In genomic region chr11:1071571-1072115, GRCh38 we compare ENCODE assay signal across 28 cellular contexts. TPM values are rescaled to one million over a fixed set of nuclear protein-coding genes. Genes with fewer than 3 reads are reported as not detected.
DNase-seq lines count a peak whose midpoint lies in the region; ATAC-seq and TF ChIP-seq lines count a peak whose summit lies in the region.
"Had no signal": no experiment of that assay in that cellular context is flagged by ENCODE, and none has a peak within 500 bp of the region (broad histone marks: within the 10 kb centered on the region; RNA-seq: fewer than 3 reads in every experiment).

No MANE protein-coding gene starts in this region.

- H3K9me2 ChIP-seq in HCT116 (ENCODE audit: insufficient read depth) = no peaks in the 10 kb centered on the region
- H3K9me2 ChIP-seq: SK-N-SH had no signal

- H3K4me1 ChIP-seq in HCT116 (ENCODE audit: control insufficient read depth in 1 of 2, insufficient read depth in 2 of 2, low read length in 2 of 2) (peaks cover 19 to 33% of the 10 kb centered on the region in 2 experiments), endodermal cell (ENCODE audit: control insufficient read depth, insufficient read depth, low read length) (no peaks in the 10 kb centered on the region), osteoblast (ENCODE audit: insufficient read depth, low read length) (peaks cover 3% of the 10 kb centered on the region)
- H3K4me1 ChIP-seq: HAP-1 had no signal

- H3K9ac ChIP-seq in HCT116 (ENCODE audit: low read length) (no peak overlapping the region), endodermal cell (ENCODE audit: extremely low read depth, low read length, poor library complexity, severe bottlenecking) (no peak overlapping the region)
- H3K9ac ChIP-seq: KMS-11, SK-N-SH had no signal

- no peak overlapping the region for H3K4me3 ChIP-seq in HCT116 (replicated peaks in 1 of 2; ENCODE audit: low read depth in 1 of 2, low read length in 2 of 2)
- no peak overlapping the region for H3K4me3 ChIP-seq in endodermal cell (ENCODE audit: low read length)
- no peak overlapping the region for H3K4me3 ChIP-seq in osteoblast (ENCODE audit: insufficient read depth, low read length)
- no peak overlapping the region for H3K4me3 ChIP-seq in foreskin fibroblast (ENCODE audit: low read depth in 1 of 2, low read length in 2 of 2)
- H3K4me3 ChIP-seq: HAP-1, heart left ventricle, smooth muscle cell had no signal

- no peaks in the 10 kb centered on the region for H4K20me1 ChIP-seq in HCT116 (ENCODE audit: insufficient read depth)
- no peaks in the 10 kb centered on the region for H4K20me1 ChIP-seq in osteoblast (ENCODE audit: insufficient read depth, low read length)

- POLR2A ChIA-PET in HCT116 (lab: Charles Lee) = no interaction called here

- TF ChIP-seq POLR2A in HCT116 (IDR thresholded peaks at IDR 0.05; ENCODE audit: borderline replicate concordance, extremely low read depth, insufficient read depth, insufficient read length) = no peak

- H3K4me1 Mint-ChIP-seq in Calu3 (ENCODE audit: low read depth, unreplicated experiment) = peaks cover 14% of the 10 kb centered on the region
- no peaks in the 10 kb centered on the region for H3K4me1 Mint-ChIP-seq in endodermal cell
- H3K4me1 Mint-ChIP-seq: CD8-positive, alpha-beta memory T cell; central memory CD8-positive, alpha-beta T cell had no signal

- H3K79me2 ChIP-seq in HCT116 (ENCODE audit: insufficient read depth, low read length) (no peaks in the 10 kb centered on the region), osteoblast (ENCODE audit: insufficient read depth, low read length) (no peaks in the 10 kb centered on the region)

- no peaks in the 10 kb centered on the region for H3K9me3 Mint-ChIP-seq in Calu3 (ENCODE audit: low read depth, unreplicated experiment)
- H3K9me3 Mint-ChIP-seq in endodermal cell = no peaks in the 10 kb centered on the region
- H3K9me3 Mint-ChIP-seq: activated naive CD4-positive, alpha-beta T cell treated with anti-CD3 and anti-CD28 coated beads for 36 hours; activated T-cell treated with anti-CD3 and anti-CD28 coated beads, Interleukin-2, amount 50 U/mL, for 24 hours; CD8-positive, alpha-beta memory T cell; central memory CD8-positive, alpha-beta T cell had no signal

- DNase-seq in Calu3 (no peak), HCT116 (ENCODE audit: low read depth, low spot score) (no peak), endodermal cell (no peak), osteoblast (ENCODE audit: insufficient read length, low spot score, missing footprints) (peak; percentile 77), foreskin fibroblast (no peak), NCI-H774 (lab: John Stamatoyannopoulos, UW) (no peak)
- DNase-seq: activated CD4-positive, alpha-beta T cell treated with anti-CD3 and anti-CD28 coated beads, Interleukin-2, amount 50 U/mL, for 48 hours; activated naive CD4-positive, alpha-beta T cell treated with anti-CD3 and anti-CD28 coated beads for 36 hours; activated T-cell treated with anti-CD3 and anti-CD28 coated beads, Interleukin-2, amount 50 U/mL, for 24 hours; DMS79; NCI-H1694 treated with DMSO at 0.1 percent for 48 hours; NK-92 treated with Interleukin-12 subunit alpha and Interleukin-12 subunit beta, amount 100 ng/mL, for 24 hours; SK-N-SH; stimulated activated CD4-positive, alpha-beta T cell treated with anti-CD3 and anti-CD28 coated beads, Interleukin-2, amount 100 ng/mL, for 48 hours; stimulated activated naive CD4-positive, alpha-beta T cell treated with Interleukin-2 at 50 U/mL for 16 hours had no signal

- H3K4me3 Mint-ChIP-seq in Calu3 (ENCODE audit: low read depth, unreplicated experiment) (no peak overlapping the region), endodermal cell (no peak overlapping the region)
- H3K4me3 Mint-ChIP-seq: activated naive CD4-positive, alpha-beta T cell treated with anti-CD3 and anti-CD28 coated beads for 36 hours; activated T-cell treated with anti-CD3 and anti-CD28 coated beads, Interleukin-2, amount 50 U/mL, for 24 hours; central memory CD8-positive, alpha-beta T cell had no signal

- H2AFZ ChIP-seq in HCT116 (ENCODE audit: low read depth, low read length, poor library complexity, severe bottlenecking) = no peak overlapping the region
- H2AFZ ChIP-seq in osteoblast (ENCODE audit: low read length) = no peak overlapping the region

- ATAC-seq in HCT116 (peak; percentile 25; the same call in 1 of the 2 replicates), GM19463 (IDR thresholded peaks at IDR 0.05; ENCODE audit: unreplicated experiment) (no peak)

- H3K9me3 ChIP-seq in HCT116 (ENCODE audit: control insufficient read depth in 1 of 2, insufficient read depth in 1 of 2, low read depth in 1 of 2, low read length in 2 of 2) (no peaks in the 10 kb centered on the region), endodermal cell (ENCODE audit: control insufficient read depth, low read length) (no peaks in the 10 kb centered on the region), osteoblast (ENCODE audit: low read depth, low read length) (no peaks in the 10 kb centered on the region)
- H3K9me3 ChIP-seq: HAP-1, heart left ventricle, SK-N-SH had no signal

- BruUV-seq in Calu3 (replicated peaks; lab: Mats Ljungman, UMichigan) (no TSS peak), HCT116 (replicated peaks; lab: Mats Ljungman, UMichigan) (no TSS peak)

- H3K27me3 ChIP-seq in HCT116 (ENCODE audit: insufficient read depth, low read length) (no peaks in the 10 kb centered on the region), endodermal cell (ENCODE audit: control insufficient read depth, insufficient read depth, low read length, poor library complexity, severe bottlenecking) (peaks cover 16% of the 10 kb centered on the region), osteoblast (ENCODE audit: insufficient read depth, low read length) (peaks cover 15% of the 10 kb centered on the region)

- no peaks in the 10 kb centered on the region for H3K27me3 Mint-ChIP-seq in Calu3 (ENCODE audit: unreplicated experiment)
- H3K27me3 Mint-ChIP-seq in endodermal cell (ENCODE audit: insufficient read depth) = peaks cover 5% of the 10 kb centered on the region
- H3K27me3 Mint-ChIP-seq: activated T-cell treated with anti-CD3 and anti-CD28 coated beads, Interleukin-2, amount 50 U/mL, for 24 hours had no signal

- RAD21 ChIA-PET in HCT116 (lab: Charles Lee; ENCODE audit: low non-redundant PET in 1 of 2, low total read pairs in 2 of 2, uncharacterized antibody in 2 of 2, unreplicated experiment in 2 of 2) = no interaction called here

- TF ChIP-seq CTCF in Calu3 (IDR thresholded peaks at IDR 0.05; ENCODE audit: unreplicated experiment) (no peak), HCT116 (IDR thresholded peaks at IDR 0.05 in 2 of 3, conservative IDR thresholded peaks at IDR 0.05 in 1 of 3; ENCODE audit: borderline replicate concordance in 1 of 3, insufficient read depth in 1 of 3, low read depth in 2 of 3, low read length in 2 of 3) (no peak), endodermal cell (conservative IDR thresholded peaks at IDR 0.05) (peak; percentile 23), osteoblast (IDR thresholded peaks at IDR 0.05; ENCODE audit: extremely low read depth, low read depth, low read length) (no peak), foreskin fibroblast (IDR thresholded peaks at IDR 0.05; ENCODE audit: low read depth, low read length) (no peak)

- CTCF ChIA-PET in Calu3 (lab: Charles Lee) = interaction anchor here (0.7 kb wide), 1 partner anchor 30 kb away, joined by 5 read pairs; no protein-coding TSS in a partner anchor
- CTCF ChIA-PET in HCT116 (lab: Charles Lee) = no interaction called here

- peak overlapping the region; percentile 63 for H3K27ac Mint-ChIP-seq in Calu3 (ENCODE audit: unreplicated experiment)
- no peak overlapping the region for H3K27ac Mint-ChIP-seq in endodermal cell
- H3K27ac Mint-ChIP-seq: activated naive CD4-positive, alpha-beta T cell treated with anti-CD3 and anti-CD28 coated beads for 36 hours; activated T-cell treated with anti-CD3 and anti-CD28 coated beads, Interleukin-2, amount 50 U/mL, for 24 hours; CD8-positive, alpha-beta memory T cell had no signal

- H3K36me3 ChIP-seq in HCT116 (ENCODE audit: control insufficient read depth in 1 of 2, insufficient read depth in 2 of 2, low read length in 2 of 2) = no peaks in the 10 kb centered on the region
- no peaks in the 10 kb centered on the region for H3K36me3 ChIP-seq in endodermal cell (ENCODE audit: control insufficient read depth, insufficient read depth, low read length)
- H3K36me3 ChIP-seq in osteoblast (ENCODE audit: insufficient read depth, low read length) = no peaks in the 10 kb centered on the region
- H3K36me3 ChIP-seq: HAP-1, heart left ventricle had no signal

- WGBS in endodermal cell (ENCODE audit: insufficient coverage in 1 of 2, insufficient read length in 1 of 2), 2 experiments = 89 to 92% methylated on average over 20 to 21 of the region's 21 CpGs

- H3K27ac ChIP-seq in HCT116 (ENCODE audit: low read depth, low read length) (no peak overlapping the region), endodermal cell (ENCODE audit: low read depth, low read length) (no peak overlapping the region), osteoblast (ENCODE audit: low read depth, low read length) (no peak overlapping the region)
- H3K27ac ChIP-seq: epithelial cell of prostate, KMS-11, VCaP had no signal

- H3K36me3 Mint-ChIP-seq in Calu3 (ENCODE audit: insufficient read depth, unreplicated experiment) = peaks cover 9% of the 10 kb centered on the region
- no peaks in the 10 kb centered on the region for H3K36me3 Mint-ChIP-seq in endodermal cell (ENCODE audit: low read depth)
- H3K36me3 Mint-ChIP-seq: CD8-positive, alpha-beta memory T cell had no signal

- TF ChIP-seq RAD21 in HCT116 (IDR thresholded peaks at IDR 0.05; ENCODE audit: low read depth) = no peak

- peak overlapping the region; percentile 52 for H3K4me2 ChIP-seq in HCT116 (ENCODE audit: low read length)
- no peak overlapping the region for H3K4me2 ChIP-seq in osteoblast (ENCODE audit: insufficient read depth, low read length)
- H3K4me2 ChIP-seq: KMS-11, SK-N-SH, smooth muscle cell had no signal

- intact Hi-C loops in Calu3 (cut with micrococcal nuclease; ENCODE audit: unreplicated experiment) (no loop called here), HCT116 (cut with micrococcal nuclease) (no loop called here)

RNA-seq across cellular contexts. Expression of gene MUC2, which starts 3.0 kb away (rescaled TPM):
- total RNA-seq in Calu3 (2022) (0.05 TPM in 1 of 2 replicates, not detected in the other), HCT116 (2021; ENCODE audit: unreplicated experiment) (0.47 TPM), endodermal cell (not detected), osteoblast (not detected in 2 replicates)
- 0.09 and 0.25 TPM in 2 replicates for polyA plus RNA-seq in HCT116 (2012)
- polyA plus RNA-seq in endodermal cell (2013, experiment 1 of 2) = not detected
- polyA plus RNA-seq in endodermal cell (2013, experiment 2 of 2) = not detected
- total RNA-seq: activated naive CD4-positive, alpha-beta T cell treated with anti-CD3 and anti-CD28 coated beads for 36 hours; astrocyte; CD8-positive, alpha-beta memory T cell; mononuclear cell; smooth muscle cell; T-helper 2 cell treated with Interferon-gamma antibody and Interleukin-4, amounts not matched to agents 100 ng/mL and 5 ng/mL, for 36 hours had no signal
- polyA plus RNA-seq: CD8-positive, alpha-beta memory T cell; neural cell; SK-N-SH; smooth muscle cell had no signal

RNA-seq across cellular contexts. Expression of gene MUC6, which starts 35.1 kb away (rescaled TPM):
- total RNA-seq in Calu3 (2022) (0.73 and 4.6 TPM in 2 replicates), HCT116 (2021; ENCODE audit: unreplicated experiment) (0.02 TPM), endodermal cell (under 1 TPM; 0.26 to 0.40 TPM), osteoblast (not detected in 2 replicates)
- 0.21 and 0.36 TPM in 2 replicates for polyA plus RNA-seq in HCT116 (2012)
- 0.04 TPM for polyA plus RNA-seq in endodermal cell (2013, experiment 1 of 2)
- polyA plus RNA-seq in endodermal cell (2013, experiment 2 of 2) = not detected
- total RNA-seq: activated naive CD4-positive, alpha-beta T cell treated with anti-CD3 and anti-CD28 coated beads for 36 hours; astrocyte; CD8-positive, alpha-beta memory T cell; heart left ventricle; smooth muscle cell; T-helper 2 cell treated with Interferon-gamma antibody and Interleukin-4, amounts not matched to agents 100 ng/mL and 5 ng/mL, for 36 hours had no signal
- polyA plus RNA-seq: CD8-positive, alpha-beta memory T cell; neural cell; SK-N-SH; smooth muscle cell had no signal
